In genomic region chr17:77957869-77958715, GRCh38 we compare ENCODE assay signal across 8 cellular contexts. TPM values are rescaled to one million over a fixed set of nuclear protein-coding genes. Genes with fewer than 3 reads are reported as not detected.
DNase-seq lines count a peak whose midpoint lies in the region; ATAC-seq and TF ChIP-seq lines count a peak whose summit lies in the region.

TSS of gene TNRC6C (plus strand) at chr17:77958703. CDS start at chr17:78004207, 45,504 bp downstream.

- H3K9me3 Mint-ChIP-seq in activated CD4-positive, alpha-beta T cell treated with anti-CD3 and anti-CD28 coated beads for 36 hours (ENCODE audit: low read depth): no peaks in the 10 kb centered on the region
- H3K9me3 Mint-ChIP-seq in chondrocyte (ENCODE audit: low read depth): no peaks in the 10 kb centered on the region

- H3K4me3 Mint-ChIP-seq in activated CD4-positive, alpha-beta T cell treated with anti-CD3 and anti-CD28 coated beads for 36 hours: peak within 1 kb of the TSS; percentile 92
- peak within 1 kb of the TSS; percentile 90 for H3K4me3 Mint-ChIP-seq in chondrocyte (ENCODE audit: unreplicated experiment)

- peak; percentile 38 for TF ChIP-seq CTCF in chondrocyte (IDR thresholded peaks at IDR 0.05)
- TF ChIP-seq CTCF in kidney epithelial cell (IDR thresholded peaks at IDR 0.05; ENCODE audit: insufficient read depth, low read length, poor library complexity, severe bottlenecking): no peak

- POLR2A ChIA-PET in activated CD4-positive, alpha-beta T cell treated with anti-CD3 and anti-CD28 coated beads for 36 hours (lab: Charles Lee): interaction anchor here (0.5 to 1.9 kb wide), 26 partner anchors 10 to 1604 kb away, joined by 3 to 10 read pairs (median 4); partner anchors contain the start of gene PRPSAP1

- no peaks in the 10 kb centered on the region for H3K36me3 ChIP-seq in kidney epithelial cell (ENCODE audit: control insufficient read depth, insufficient read depth, low read length)

- H3K27ac Mint-ChIP-seq in activated CD4-positive, alpha-beta T cell treated with anti-CD3 and anti-CD28 coated beads for 36 hours: peak within 1 kb of the TSS; percentile 95
- peak within 1 kb of the TSS; percentile 15 for H3K27ac Mint-ChIP-seq in chondrocyte (ENCODE audit: unreplicated experiment)

- DNase-seq in AML-193 (lab: John Stamatoyannopoulos, UW) (peak; percentile 89 to 92), NCI-H510A (lab: John Stamatoyannopoulos, UW) (peak; percentile 98), chondrocyte (ENCODE audit: low spot score) (peak; percentile 100), kidney epithelial cell (ENCODE audit: low read depth) (peak; percentile 90)
- DNase-seq in activated CD4-positive, alpha-beta T cell treated with anti-CD3 and anti-CD28 coated beads for 36 hours: peak; percentile 100
- peak; percentile 100 for DNase-seq in stimulated activated CD4-positive, alpha-beta T cell treated with anti-CD3 and anti-CD28 coated beads, Interleukin-15, amount 100 ng/mL, for 24 hours

- ATAC-seq in GM19043 (IDR thresholded peaks at IDR 0.05; ENCODE audit: low read depth, unreplicated experiment) (peak; percentile 80), HG03378 (IDR thresholded peaks at IDR 0.05; ENCODE audit: unreplicated experiment) (peak; percentile 77)
- peak; percentile 92 for ATAC-seq in activated CD4-positive, alpha-beta T cell treated with anti-CD3 and anti-CD28 coated beads for 36 hours

- intact Hi-C loops in activated CD4-positive, alpha-beta T cell treated with anti-CD3 and anti-CD28 coated beads for 36 hours (cut with DNase I, micrococcal nuclease): loop anchor here (1.0 to 5.0 kb wide), 17 partner anchors 47 to 1231 kb away; partner anchors contain the start of genes AFMID (in 1 of the 2), BIRC5 (in 1 of the 2), JMJD6 (in 1 of the 2) and METTL23 (in 1 of the 2)

- peak within 1 kb of the TSS; percentile 62 for H3K4me3 ChIP-seq in kidney epithelial cell (ENCODE audit: low read depth, low read length)

- H3K4me1 Mint-ChIP-seq in activated CD4-positive, alpha-beta T cell treated with anti-CD3 and anti-CD28 coated beads for 36 hours: peaks cover 35% of the 10 kb centered on the region
- peaks cover 32% of the 10 kb centered on the region for H3K4me1 Mint-ChIP-seq in chondrocyte (ENCODE audit: low read depth)

- CTCF ChIA-PET in activated CD4-positive, alpha-beta T cell treated with anti-CD3 and anti-CD28 coated beads for 36 hours (lab: Charles Lee): interaction anchor here (0.5 to 3.5 kb wide), 10 partner anchors 14 to 558 kb away, joined by 3 to 15 read pairs (median 3); no protein-coding TSS in a partner anchor

- H3K36me3 Mint-ChIP-seq in activated CD4-positive, alpha-beta T cell treated with anti-CD3 and anti-CD28 coated beads for 36 hours (ENCODE audit: low read depth): peaks cover 5% of the 10 kb centered on the region
- H3K36me3 Mint-ChIP-seq in chondrocyte (ENCODE audit: low read depth): no peaks in the 10 kb centered on the region

- H3K27me3 Mint-ChIP-seq in activated CD4-positive, alpha-beta T cell treated with anti-CD3 and anti-CD28 coated beads for 36 hours: peaks cover 4% of the 10 kb centered on the region
- peaks cover 20% of the 10 kb centered on the region for H3K27me3 Mint-ChIP-seq in chondrocyte (ENCODE audit: low read depth)

- peaks cover 21% of the 10 kb centered on the region for H3K27me3 ChIP-seq in kidney epithelial cell (ENCODE audit: control insufficient read depth, insufficient read depth, low read length)

RNA-seq across cellular contexts. Expression of gene TNRC6C, which starts in this region (rescaled TPM):
- 10 to 100 TPM; 19.6 to 20.3 TPM for total RNA-seq in activated CD4-positive, alpha-beta T cell treated with anti-CD3 and anti-CD28 coated beads for 36 hours
- total RNA-seq in chondrocyte: 16.8 to 23.9 TPM (median 19.8 TPM) in 3 replicates
- 5.1 and 5.3 TPM in 2 replicates for total RNA-seq in kidney epithelial cell

Comparison
In these comparisons a context has a peak if more than half of its experiments do, and no peak if none do; other contexts are left out.
1. Peak in every context shown above with its lines: DNase-seq, ATAC-seq and H3K4me3 ChIP-seq.